Comparison of ENCODE assay signal across 1 cellular context in genomic region chr22:50057868-50058311, GRCh38.
TF ChIP-seq lines count a peak whose summit lies in the region.

Gene TTLL8, minus strand, starts transcription at chr22:50058298.

TF ChIP-seq in HepG2, 621 proteins besides CTCF, POLR2A, EP300 and RAD21:
- TF ChIP-seq ZNF296 (CRISPR knock-in tag; conservative IDR thresholded peaks at IDR 0.05) (no peak), KDM2A (CRISPR knock-in tag; IDR thresholded peaks at IDR 0.05; ENCODE audit: borderline replicate concordance, low read depth) (no peak), PATZ1 (CRISPR knock-in tag; IDR thresholded peaks at IDR 0.05) (no peak), ZNF788 (CRISPR knock-in tag; IDR thresholded peaks at IDR 0.05; ENCODE audit: borderline replicate concordance) (no peak), ZNF367 (CRISPR knock-in tag; IDR thresholded peaks at IDR 0.05; ENCODE audit: borderline replicate concordance) (no peak), ZSCAN12 (CRISPR knock-in tag; IDR thresholded peaks at IDR 0.05) (no peak), ZBTB7B (CRISPR knock-in tag; IDR thresholded peaks at IDR 0.05) (no peak), ZFP90 (CRISPR knock-in tag; IDR thresholded peaks at IDR 0.05; ENCODE audit: borderline replicate concordance) (no peak), ZSCAN22 (CRISPR knock-in tag; IDR thresholded peaks at IDR 0.05) (no peak), ZNF329 (CRISPR knock-in tag; IDR thresholded peaks at IDR 0.05; ENCODE audit: low read depth) (no peak), JUNB (CRISPR knock-in tag; IDR thresholded peaks at IDR 0.05; ENCODE audit: borderline replicate concordance) (no peak), MBNL3 (CRISPR knock-in tag; conservative IDR thresholded peaks at IDR 0.05) (no peak), ZNF672 (CRISPR knock-in tag; IDR thresholded peaks at IDR 0.05) (no peak), RERE (CRISPR knock-in tag; IDR thresholded peaks at IDR 0.05; ENCODE audit: low read depth) (no peak), ZFP36 (IDR thresholded peaks at IDR 0.05; ENCODE audit: borderline replicate concordance, low read depth, low read length, partially characterized antibody) (no peak), FOXO1 (CRISPR knock-in tag; IDR thresholded peaks at IDR 0.05) (no peak), RBM39 (IDR thresholded peaks at IDR 0.05; ENCODE audit: low read depth, low read length, poor library complexity, severe bottlenecking) (no peak), USF2 (IDR thresholded peaks at IDR 0.05; ENCODE audit: low read depth, low read length) (no peak), USF2 (CRISPR knock-in tag; IDR thresholded peaks at IDR 0.05; ENCODE audit: borderline replicate concordance) (no peak)
